In genomic region chr11:3230636-3231549, GRCh38 we compare ENCODE assay signal across 28 cellular contexts. TPM values are rescaled to one million over a fixed set of nuclear protein-coding genes. Genes with fewer than 3 reads are reported as not detected.
"Had no signal": no experiment of that assay in that cellular context is flagged by ENCODE, and none has a peak within 500 bp of the region (broad histone marks: within the 10 kb centered on the region; RNA-seq: fewer than 3 reads in every experiment).

No MANE protein-coding gene starts in this region.

- H3K36me3 Mint-ChIP-seq: activated naive CD4-positive, alpha-beta T cell treated with anti-CD3 and anti-CD28 coated beads, Interleukin-2, amount 50 U/mL, for 72 hours; brain; T-cell had no signal

- DNase-seq: activated CD4-positive, alpha-beta T cell treated with anti-CD3 and anti-CD28 coated beads for 1 hour; activated CD4-positive, alpha-beta T cell treated with anti-CD3 and anti-CD28 coated beads, Interleukin-2, amount 50 U/mL, for 4 hours; activated CD8-positive, alpha-beta memory T cell treated with anti-CD3 and anti-CD28 coated beads for 24 hours; activated CD8-positive, alpha-beta memory T cell treated with anti-CD3 and anti-CD28 coated beads, Interleukin-2, amount 50 U/mL, for 4 hours; activated T-cell treated with anti-CD3 and anti-CD28 coated beads, Interleukin-2, amount 50 U/mL, for 24 hours; dermis blood vessel endothelial cell; effector CD8-positive, alpha-beta T cell; foreskin keratinocyte; hippocampal formation; nephron progenitor cell; nucleus accumbens; stimulated activated CD4-positive, alpha-beta T cell treated with anti-CD3 and anti-CD28 coated beads, Interleukin-2, amount 100 ng/mL, for 48 hours; tibial artery had no signal

- H3K4me3 Mint-ChIP-seq: activated T-cell treated with anti-CD3 and anti-CD28 coated beads, Interleukin-2, amount 50 U/mL, for 24 hours; activated T-helper 17 cell treated with anti-CD3 and anti-CD28 coated beads, Interleukin-2, amount 50 U/mL, for 72 hours; brain; nephron progenitor cell; stimulated activated naive CD8-positive, alpha-beta T cell treated with anti-CD3 and anti-CD28 coated beads, Interleukin-15, Interleukin-2, amounts not matched to agents 100 ng/mL and 50 ng/mL, for 24 hours; T-cell; T-helper 2 cell treated with Interferon-gamma antibody and Interleukin-4, amounts not matched to agents 5 μg/mL and 100 μg/mL, for 36 hours had no signal

- H3K27ac Mint-ChIP-seq: activated naive CD4-positive, alpha-beta T cell treated with anti-CD3 and anti-CD28 coated beads, Interleukin-2, amount 50 U/mL, for 72 hours; activated T-cell treated with anti-CD3 and anti-CD28 coated beads, Interleukin-2, amount 50 U/mL, for 24 hours; activated T-helper 17 cell treated with anti-CD3 and anti-CD28 coated beads, Interleukin-2, amount 50 U/mL, for 72 hours; brain; nephron progenitor cell; stimulated activated naive CD8-positive, alpha-beta T cell treated with anti-CD3 and anti-CD28 coated beads, Interleukin-15, Interleukin-2, amounts not matched to agents 100 ng/mL and 50 ng/mL, for 24 hours; T-cell; T-helper 2 cell treated with Interferon-gamma antibody and Interleukin-4, amounts not matched to agents 5 μg/mL and 100 μg/mL, for 36 hours had no signal

- H3K9me3 Mint-ChIP-seq: activated naive CD4-positive, alpha-beta T cell treated with anti-CD3 and anti-CD28 coated beads, Interleukin-2, amount 50 U/mL, for 72 hours; activated T-cell treated with anti-CD3 and anti-CD28 coated beads, Interleukin-2, amount 50 U/mL, for 24 hours; activated T-helper 17 cell treated with anti-CD3 and anti-CD28 coated beads, Interleukin-2, amount 50 U/mL, for 72 hours; brain; nephron progenitor cell; stimulated activated naive CD8-positive, alpha-beta T cell treated with anti-CD3 and anti-CD28 coated beads, Interleukin-15, Interleukin-2, amounts not matched to agents 100 ng/mL and 50 ng/mL, for 24 hours; T-cell; T-helper 2 cell treated with Interferon-gamma antibody and Interleukin-4, amounts not matched to agents 5 μg/mL and 100 μg/mL, for 36 hours had no signal

- H3K27me3 Mint-ChIP-seq: activated T-cell treated with anti-CD3 and anti-CD28 coated beads, Interleukin-2, amount 50 U/mL, for 24 hours; stimulated activated naive CD8-positive, alpha-beta T cell treated with anti-CD3 and anti-CD28 coated beads, Interleukin-15, Interleukin-2, amounts not matched to agents 100 ng/mL and 50 ng/mL, for 24 hours had no signal

- H3K4me1 Mint-ChIP-seq: activated T-helper 17 cell treated with anti-CD3 and anti-CD28 coated beads, Interleukin-2, amount 50 U/mL, for 72 hours; T-cell had no signal

- ATAC-seq: activated naive CD4-positive, alpha-beta T cell treated with anti-CD3 and anti-CD28 coated beads, Interleukin-2, amount 50 U/mL, for 72 hours; activated T-helper 17 cell treated with anti-CD3 and anti-CD28 coated beads, Interleukin-2, amount 50 U/mL, for 72 hours; T-cell had no signal

RNA-seq across cellular contexts. Expression of gene MRGPRE, which starts 1.3 kb away (rescaled TPM):
- total RNA-seq: activated naive CD4-positive, alpha-beta T cell treated with anti-CD3 and anti-CD28 coated beads, Interleukin-2, amount 50 U/mL, for 72 hours; activated T-helper 17 cell treated with anti-CD3 and anti-CD28 coated beads, Interleukin-2, amount 50 U/mL, for 72 hours; aorta; dermis blood vessel endothelial cell; foreskin keratinocyte; myocyte; renal cortical epithelial cell; T-cell had no signal
- polyA plus RNA-seq: aorta, fibroblast of lung, foreskin keratinocyte, liver had no signal

RNA-seq across cellular contexts. Expression of gene MRGPRG, which starts 12.3 kb away (rescaled TPM):
- total RNA-seq: activated naive CD4-positive, alpha-beta T cell treated with anti-CD3 and anti-CD28 coated beads, Interleukin-2, amount 50 U/mL, for 72 hours; activated T-helper 17 cell treated with anti-CD3 and anti-CD28 coated beads, Interleukin-2, amount 50 U/mL, for 72 hours; aorta; cardiac septum; dermis blood vessel endothelial cell; fibroblast of lung; foreskin keratinocyte; liver; myocyte; posterior vena cava; renal cortical epithelial cell; T-cell; ureter had no signal
- polyA plus RNA-seq: adipose tissue, aorta, fibroblast of lung, foreskin keratinocyte, liver had no signal
